Comparison of ENCODE assay signal across 22 cellular contexts in genomic region chr7:43193061-43193460, GRCh38.
"Had no signal": no experiment of that assay in that cellular context is flagged by ENCODE, and none has a peak within 500 bp of the region (broad histone marks: within the 10 kb centered on the region; RNA-seq: fewer than 3 reads in every experiment).

No MANE protein-coding gene starts in this region.

- H3K36me3 ChIP-seq: esophagus squamous epithelium, gastrocnemius medialis, heart right ventricle, left lung, lower lobe of right lung had no signal

- H3K4me1 ChIP-seq: esophagus squamous epithelium, gastrocnemius medialis, heart right ventricle, left lung, lower lobe of right lung had no signal

- H3K9me3 Mint-ChIP-seq: effector memory CD8-positive, alpha-beta T cell; endodermal cell had no signal

- H3K9me3 ChIP-seq: esophagus squamous epithelium, gastrocnemius medialis, heart right ventricle, left lung, lower lobe of right lung had no signal

- DNase-seq: effector CD8-positive, alpha-beta T cell; effector memory CD8-positive, alpha-beta T cell; endodermal cell; erythroblast; esophagus squamous epithelium; foreskin fibroblast; foreskin melanocyte; gastrocnemius medialis; glutamatergic neuron; head of caudate nucleus; heart right ventricle; hippocampal formation; left cardiac atrium; left lung; left ventricle myocardium superior; lower lobe of right lung; mesenchymal stem cell; midbrain; naive thymus-derived CD4-positive, alpha-beta T cell had no signal

- H3K27ac Mint-ChIP-seq: effector memory CD8-positive, alpha-beta T cell; endodermal cell; naive thymus-derived CD4-positive, alpha-beta T cell had no signal

- H3K27ac ChIP-seq: coronary artery, epithelial cell of prostate, esophagus squamous epithelium, gastrocnemius medialis, heart right ventricle, left lung, lower lobe of right lung had no signal

- H3K4me3 Mint-ChIP-seq: effector memory CD8-positive, alpha-beta T cell; endodermal cell; naive thymus-derived CD4-positive, alpha-beta T cell had no signal

- H3K4me3 ChIP-seq: coronary artery, esophagus squamous epithelium, gastrocnemius medialis, heart right ventricle, left lung, lower lobe of right lung had no signal

- H3K36me3 Mint-ChIP-seq: naive thymus-derived CD4-positive, alpha-beta T cell had no signal

- ATAC-seq: effector memory CD8-positive, alpha-beta T cell; esophagus mucosa; gastrocnemius medialis; heart right ventricle; left cardiac atrium; left lung; left ventricle myocardium superior; lower lobe of right lung; naive thymus-derived CD4-positive, alpha-beta T cell had no signal

- H3K27me3 ChIP-seq: gastrocnemius medialis had no signal

- H3K4me1 Mint-ChIP-seq: naive thymus-derived CD4-positive, alpha-beta T cell had no signal
